18 cellular contexts compared by ENCODE assay signal in genomic region chr6:13407368-13407708, GRCh38.
A peak's percentile ranks its signal among the peaks of the same experiment; 100 is the strongest.
DNase-seq lines count a peak whose midpoint lies in the region; ATAC-seq, FAIRE-seq and TF ChIP-seq lines count a peak whose summit lies in the region.
"Had no signal": no experiment of that assay in that cellular context is flagged by ENCODE, and none has a peak within 500 bp of the region (broad histone marks: within the 10 kb centered on the region; RNA-seq: fewer than 3 reads in every experiment).

No MANE protein-coding gene starts in this region.

- H3K4me1 Mint-ChIP-seq in glutamatergic neuron (ENCODE audit: low read depth, unreplicated experiment) (peaks cover 14% of the 10 kb centered on the region), T-helper 17 cell (peaks cover 7% of the 10 kb centered on the region)

- no peak for TF ChIP-seq RAD21 in K562 (CRISPR knock-in tag; conservative IDR thresholded peaks at IDR 0.05 in 1 of 2, IDR thresholded peaks at IDR 0.05 in 1 of 2)

- peak overlapping the region; percentile 35 for H2AFZ ChIP-seq in K562 (ENCODE audit: low read depth, low read length)

- H3K36me3 Mint-ChIP-seq in glutamatergic neuron (ENCODE audit: unreplicated experiment) (no peaks in the 10 kb centered on the region), T-helper 17 cell (ENCODE audit: low read depth) (no peaks in the 10 kb centered on the region)

- no peaks in the 10 kb centered on the region for H3K9me3 Mint-ChIP-seq in glutamatergic neuron (ENCODE audit: unreplicated experiment)

- H3K4me3 Mint-ChIP-seq in glutamatergic neuron (ENCODE audit: unreplicated experiment) (no peak overlapping the region), T-helper 17 cell (no peak overlapping the region)

- H3K27ac Mint-ChIP-seq in glutamatergic neuron (ENCODE audit: unreplicated experiment) (no peak overlapping the region), T-helper 17 cell (no peak overlapping the region)

- in situ Hi-C loops in K562 (cut with MboI) = no loop called here

- H3K27me3 Mint-ChIP-seq in glutamatergic neuron (ENCODE audit: unreplicated experiment) = no peaks in the 10 kb centered on the region
- H3K27me3 Mint-ChIP-seq in T-helper 17 cell = no peaks in the 10 kb centered on the region

- H3K27ac ChIP-seq in BLaER1 (no peak overlapping the region), K562 (ENCODE audit: extremely low read depth, low read depth, low read length) (peak overlapping the region; percentile 4; the same call in 1 of the 3 replicates), layer of hippocampus (ENCODE audit: low read depth, low read length) (peak overlapping the region; percentile 72), skeletal muscle tissue (ENCODE audit: low read depth, low read length) (peak overlapping the region; percentile 76)
- H3K27ac ChIP-seq: ovary had no signal

- CTCF ChIA-PET in K562 (lab: Yijun Ruan, JAX; ENCODE audit: low intra/inter-chr PET ratio) = no interaction called here

- no peak for FAIRE-seq in K562 (lab: Jason Lieb, UNC)
- FAIRE-seq: HTR-8/SVneo had no signal

- H3K9ac ChIP-seq in BLaER1 = no peak overlapping the region
- H3K9ac ChIP-seq in K562 (ENCODE audit: insufficient read depth in 1 of 2, low read depth in 2 of 2, low read length in 2 of 2) = no peak overlapping the region
- no peak overlapping the region for H3K9ac ChIP-seq in skeletal muscle tissue (ENCODE audit: low read depth in 1 of 3, low read length in 3 of 3)

- H3K4me3 ChIP-seq in BLaER1 (no peak overlapping the region), K562 (no peak overlapping the region), skeletal muscle tissue (ENCODE audit: low read length in 3 of 3) (no peak overlapping the region)
- H3K4me3 ChIP-seq: MG63, ovary had no signal

- TF ChIP-seq CTCF in K562 (IDR thresholded peaks at IDR 0.05 in 2 of 3, conservative IDR thresholded peaks at IDR 0.05 in 1 of 3; ENCODE audit: insufficient read depth in 2 of 3, low read depth in 1 of 3, low read length in 3 of 3) (no peak), glutamatergic neuron (IDR thresholded peaks at IDR 0.05; ENCODE audit: partially characterized antibody, unreplicated experiment) (no peak)

- ATAC-seq in K562 (no peak; the same call in 2 of the 3 replicates), GM18520 (IDR thresholded peaks at IDR 0.05; ENCODE audit: unreplicated experiment) (no peak), T-helper 17 cell (no peak), GM18511 (IDR thresholded peaks at IDR 0.05; ENCODE audit: unreplicated experiment) (no peak)
- ATAC-seq: Panc1 had no signal

- no peak for TF ChIP-seq EP300 in K562 (IDR thresholded peaks at IDR 0.05; ENCODE audit: low read length)

- H3K4me2 ChIP-seq in BLaER1 = peak overlapping the region; percentile 31
- H3K4me2 ChIP-seq in K562 (ENCODE audit: insufficient read depth, low read length) = peak overlapping the region; percentile 30; the same call in 1 of the 2 replicates

- H3K9me3 ChIP-seq in BLaER1 = 0 out of 2 replicates have a peak, but pooled peaks cover 8% of the 10 kb centered on the region
- no peaks in the 10 kb centered on the region for H3K9me3 ChIP-seq in K562 (replicated peaks; ENCODE audit: control insufficient read depth, insufficient read depth, low read depth, low read length)
- H3K9me3 ChIP-seq in skeletal muscle tissue (ENCODE audit: control insufficient read depth in 3 of 3, low read length in 3 of 3) = no peaks in the 10 kb centered on the region
- H3K9me3 ChIP-seq in T-helper 17 cell (ENCODE audit: control insufficient read depth, low read length, poor library complexity, severe bottlenecking) = no peaks in the 10 kb centered on the region
- H3K9me3 ChIP-seq: MG63, ovary had no signal

- no peak for DNase-seq in K562 (ENCODE audit: extremely low read depth in 1 of 4, low spot score in 3 of 4)
- DNase-seq in glutamatergic neuron = no peak
- DNase-seq in T-helper 17 cell = no peak
- DNase-seq: activated naive CD4-positive, alpha-beta T cell treated with Interleukin-2 at 50 U/mL for 16 hours; effector CD4-positive, alpha-beta T cell; NCI-H2029 treated with DMSO at 0.1 percent for 48 hours; NCI-H526 treated with DMSO at 0.1 percent for 48 hours; ovary; stimulated activated CD4-positive, alpha-beta T cell treated with anti-CD3 and anti-CD28 coated beads, Interleukin-15, amount 100 ng/mL, for 24 hours; T-helper 1 cell had no signal

- H3K4me1 ChIP-seq in BLaER1 = peaks cover 8% of the 10 kb centered on the region
- H3K4me1 ChIP-seq in K562 (replicated peaks in 1 of 2; ENCODE audit: control insufficient read depth in 2 of 2, insufficient read depth in 2 of 2, low read length in 2 of 2) = peaks cover 0 to 36% of the 10 kb centered on the region in 2 experiments; a peak in 3 of 5 replicates
- peaks cover 62 to 65% (median 62%) of the 10 kb centered on the region in 3 donors for H3K4me1 ChIP-seq in skeletal muscle tissue (ENCODE audit: control insufficient read depth in 3 of 3, insufficient read depth in 3 of 3, low read length in 3 of 3)

- H3K9me1 ChIP-seq in K562 (ENCODE audit: control insufficient read depth, insufficient read depth, low read length) = no peaks in the 10 kb centered on the region

- POLR2A ChIA-PET in K562 (lab: Yijun Ruan, JAX) = interaction anchor here (1.3 to 1.8 kb wide), 2 partner anchors 12 to 14 kb away, joined by 5 to 10 read pairs; no protein-coding TSS in a partner anchor

- H4K20me1 ChIP-seq in BLaER1 = peaks cover 29% of the 10 kb centered on the region; the same call in 1 of the 2 replicates
- H4K20me1 ChIP-seq in K562 (replicated peaks; ENCODE audit: control insufficient read depth, insufficient read depth, low read length) = no peaks in the 10 kb centered on the region

- H3K79me2 ChIP-seq in K562 (ENCODE audit: control insufficient read depth, insufficient read depth, low read length) = no peaks in the 10 kb centered on the region

- TF ChIP-seq POLR2A in K562 (conservative IDR thresholded peaks at IDR 0.05) = no peak

- intact Hi-C loops in K562 (cut with micrococcal nuclease) = no loop called here

- WGBS in K562 (ENCODE audit: insufficient coverage, low coverage, missing lambda C conversion rate) = 34% methylated on average over 3 of the region's 3 CpGs

- H3K27me3 ChIP-seq in BLaER1 (no peaks in the 10 kb centered on the region), K562 (ENCODE audit: control insufficient read depth in 2 of 2, insufficient read depth in 2 of 2, low read length in 2 of 2) (no peaks in the 10 kb centered on the region), layer of hippocampus (ENCODE audit: control insufficient read depth, insufficient read depth, low read length) (no peaks in the 10 kb centered on the region), skeletal muscle tissue (ENCODE audit: control insufficient read depth in 3 of 3, insufficient read depth in 3 of 3, low read length in 3 of 3) (no peaks in the 10 kb centered on the region)
- H3K27me3 ChIP-seq: MG63, ovary had no signal

- H3K36me3 ChIP-seq in BLaER1 (no peaks in the 10 kb centered on the region), K562 (ENCODE audit: control insufficient read depth, insufficient read depth, low read length) (no peaks in the 10 kb centered on the region), skeletal muscle tissue (ENCODE audit: control insufficient read depth in 3 of 3, insufficient read depth in 3 of 3, low read length in 3 of 3) (no peaks in the 10 kb centered on the region)
- H3K36me3 ChIP-seq: MG63, ovary had no signal

- no TSS peak for BruUV-seq in K562 (replicated peaks; lab: Mats Ljungman, UMichigan)

TF ChIP-seq in K562, 482 proteins besides CTCF, POLR2A, EP300 and RAD21 (continues in another document):
- TF ChIP-seq SMAD2 (IDR thresholded peaks at IDR 0.05; ENCODE audit: low read depth, low read length) = no peak
- TF ChIP-seq FOXA3 (CRISPR knock-in tag; conservative IDR thresholded peaks at IDR 0.05 in 1 of 2, IDR thresholded peaks at IDR 0.05 in 1 of 2) = no peak
- TF ChIP-seq TAF1 (IDR thresholded peaks at IDR 0.05; ENCODE audit: control insufficient read depth, extremely low read depth, insufficient read depth, low read length, severe bottlenecking) = no peak
- no peak for TF ChIP-seq NFE2L1 (tag; IDR thresholded peaks at IDR 0.05; ENCODE audit: borderline replicate concordance, low read depth)
- TF ChIP-seq MLLT1 (IDR thresholded peaks at IDR 0.05) = no peak
- TF ChIP-seq, protein P1, sequence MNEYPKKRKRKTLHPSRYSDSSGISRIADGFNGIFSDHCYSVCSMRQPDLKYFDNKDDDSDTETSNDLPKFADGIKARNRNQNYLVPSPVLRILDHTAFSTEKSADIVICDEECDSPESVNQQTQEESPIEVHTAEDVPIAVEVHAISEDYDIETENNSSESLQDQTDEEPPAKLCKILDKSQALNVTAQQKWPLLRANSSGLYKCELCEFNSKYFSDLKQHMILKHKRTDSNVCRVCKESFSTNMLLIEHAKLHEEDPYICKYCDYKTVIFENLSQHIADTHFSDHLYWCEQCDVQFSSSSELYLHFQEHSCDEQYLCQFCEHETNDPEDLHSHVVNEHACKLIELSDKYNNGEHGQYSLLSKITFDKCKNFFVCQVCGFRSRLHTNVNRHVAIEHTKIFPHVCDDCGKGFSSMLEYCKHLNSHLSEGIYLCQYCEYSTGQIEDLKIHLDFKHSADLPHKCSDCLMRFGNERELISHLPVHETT (CRISPR knock-in tag; conservative IDR thresholded peaks at IDR 0.05 in 1 of 2, IDR thresholded peaks at IDR 0.05 in 1 of 2) = peak in 1 of 2 experiments; percentile 80; a peak in 1 of 4 replicates
- TF ChIP-seq ZNF224 (CRISPR knock-in tag; IDR thresholded peaks at IDR 0.05) = no peak
- no peak for TF ChIP-seq ESRRA (IDR thresholded peaks at IDR 0.05; ENCODE audit: borderline replicate concordance, low read depth)
- no peak for TF ChIP-seq HCFC1 (IDR thresholded peaks at IDR 0.05; ENCODE audit: low read depth, low read length)
- no peak for TF ChIP-seq ZNF253 (CRISPR knock-in tag; conservative IDR thresholded peaks at IDR 0.05)
